ENCODE assay signal across 14 cellular contexts in genomic region chr7:69775231-69775771, GRCh38.
DNase-seq lines count a peak whose midpoint lies in the region; ATAC-seq and TF ChIP-seq lines count a peak whose summit lies in the region.
"Had no signal": no experiment of that assay in that cellular context is flagged by ENCODE, and none has a peak within 500 bp of the region (broad histone marks: within the 10 kb centered on the region; RNA-seq: fewer than 3 reads in every experiment).

No MANE protein-coding gene starts in this region.

- H3K27ac Mint-ChIP-seq in mesothelial cell of epicardium: peak overlapping the region; percentile 11
- H3K27ac Mint-ChIP-seq: activated CD4-positive, alpha-beta T cell treated with anti-CD3 and anti-CD28 coated beads for 36 hours had no signal

- H4K20me1 ChIP-seq in fibroblast of lung (ENCODE audit: control insufficient read depth, extremely low read depth, insufficient read depth, low read length) (no peaks in the 10 kb centered on the region), Karpas-422 (ENCODE audit: insufficient read depth, low read depth, low read length) (peaks cover 33% of the 10 kb centered on the region)

- H3K27ac ChIP-seq in fibroblast of lung (ENCODE audit: insufficient read depth, low read length) (no peak overlapping the region), Karpas-422 (ENCODE audit: low read length) (no peak overlapping the region), esophagus squamous epithelium (peak overlapping the region in 1 of 4 donors; percentile 35)
- H3K27ac ChIP-seq: neutrophil had no signal

- no peaks in the 10 kb centered on the region for H3K36me3 Mint-ChIP-seq in mesothelial cell of epicardium

- H3K9me3 ChIP-seq in BE2C: no peaks in the 10 kb centered on the region
- no peaks in the 10 kb centered on the region for H3K9me3 ChIP-seq in fibroblast of lung (ENCODE audit: control insufficient read depth, insufficient read depth, low read depth, low read length)
- no peaks in the 10 kb centered on the region for H3K9me3 ChIP-seq in Karpas-422 (ENCODE audit: low read length)
- H3K9me3 ChIP-seq in esophagus squamous epithelium: no peaks in the 10 kb centered on the region
- H3K9me3 ChIP-seq: neutrophil had no signal

- H3K4me1 Mint-ChIP-seq in mesothelial cell of epicardium: peaks cover 58% of the 10 kb centered on the region
- H3K4me1 Mint-ChIP-seq: activated CD4-positive, alpha-beta T cell treated with anti-CD3 and anti-CD28 coated beads for 36 hours; central memory CD8-positive, alpha-beta T cell had no signal

- H2AFZ ChIP-seq in fibroblast of lung (ENCODE audit: low read length) (no peak overlapping the region), Karpas-422 (ENCODE audit: low read length) (no peak overlapping the region)

- H3K27me3 ChIP-seq in BE2C (no peaks in the 10 kb centered on the region), fibroblast of lung (ENCODE audit: control insufficient read depth, insufficient read depth, low read length) (no peaks in the 10 kb centered on the region), Karpas-422 (ENCODE audit: low read length) (no peaks in the 10 kb centered on the region), esophagus squamous epithelium (peaks cover 0 to 36% (median 0%) of the 10 kb centered on the region in 4 donors)
- H3K27me3 ChIP-seq: neutrophil had no signal

- no peaks in the 10 kb centered on the region for H3K9me2 ChIP-seq in Karpas-422 (replicated peaks; ENCODE audit: insufficient read depth, low read length)

- peaks cover 34% of the 10 kb centered on the region for H3K4me1 ChIP-seq in BE2C
- H3K4me1 ChIP-seq in fibroblast of lung (ENCODE audit: control insufficient read depth, extremely low read depth, insufficient read depth, low read length): no peaks in the 10 kb centered on the region
- H3K4me1 ChIP-seq in Karpas-422 (ENCODE audit: low read length): peaks cover 21% of the 10 kb centered on the region
- peaks cover 8 to 21% (median 12%) of the 10 kb centered on the region in 3 donors for H3K4me1 ChIP-seq in esophagus squamous epithelium

- H3K4me2 ChIP-seq in fibroblast of lung (ENCODE audit: extremely low read depth, insufficient read depth, low read length): no peak overlapping the region
- no peak overlapping the region for H3K4me2 ChIP-seq in Karpas-422 (ENCODE audit: low read depth, low read length, poor library complexity, severe bottlenecking)

- DNase-seq in BE2C (peak; percentile 68), NCI-H748 treated with DMSO at 0.1 percent for 48 hours (lab: John Stamatoyannopoulos, UW) (peak; percentile 67), fibroblast of lung (ENCODE audit: low read depth in 2 of 2) (peak; percentile 23 to 45), mesothelial cell of epicardium (ENCODE audit: low spot score in 2 of 2, unreplicated experiment in 2 of 2) (no peak), Karpas-422 (no peak), esophagus squamous epithelium (lab: John Stamatoyannopoulos, UW) (no peak)
- no peak for DNase-seq in stimulated activated CD4-positive, alpha-beta T cell treated with anti-CD3 and anti-CD28 coated beads, Interleukin-15, amount 100 ng/mL, for 24 hours
- DNase-seq: activated CD4-positive, alpha-beta T cell treated with anti-CD3 and anti-CD28 coated beads for 36 hours; activated gamma-delta T cell; NCI-H774 had no signal

- TF ChIP-seq CTCF in BE2C (IDR thresholded peaks at IDR 0.05; ENCODE audit: low read depth, low read length) (no peak), fibroblast of lung (conservative IDR thresholded peaks at IDR 0.05 in 1 of 2, IDR thresholded peaks at IDR 0.05 in 1 of 2; ENCODE audit: low read depth in 1 of 2, low read length in 2 of 2) (no peak), mesothelial cell of epicardium (IDR thresholded peaks at IDR 0.05; ENCODE audit: unreplicated experiment) (no peak), esophagus squamous epithelium (IDR thresholded peaks at IDR 0.05) (no peak)

- WGBS in esophagus squamous epithelium, 2 donors: 79 to 80% methylated on average over 5 to 6 of the region's 6 CpGs

- TF ChIP-seq POLR2A in esophagus squamous epithelium (IDR thresholded peaks at IDR 0.05): no peak

- no peak for ATAC-seq in GM21423 (IDR thresholded peaks at IDR 0.05; ENCODE audit: unreplicated experiment)
- ATAC-seq: activated CD4-positive, alpha-beta T cell treated with anti-CD3 and anti-CD28 coated beads for 36 hours; left lobe of liver had no signal

- H3K36me3 ChIP-seq in BE2C (no peaks in the 10 kb centered on the region), fibroblast of lung (ENCODE audit: control insufficient read depth, insufficient read depth, low read length) (no peaks in the 10 kb centered on the region), Karpas-422 (ENCODE audit: insufficient read depth, low read length) (no peaks in the 10 kb centered on the region), esophagus squamous epithelium (no peaks in the 10 kb centered on the region)
- H3K36me3 ChIP-seq: neutrophil had no signal

- no peaks in the 10 kb centered on the region for H3K9me3 Mint-ChIP-seq in mesothelial cell of epicardium
- H3K9me3 Mint-ChIP-seq: central memory CD8-positive, alpha-beta T cell had no signal

- H3K4me3 ChIP-seq in BE2C (ENCODE audit: low read depth, low read length): no peak overlapping the region
- no peak overlapping the region for H3K4me3 ChIP-seq in fibroblast of lung (replicated peaks in 1 of 4; ENCODE audit: control extremely low read depth in 1 of 4, insufficient read depth in 1 of 4, low read depth in 3 of 4, low read length in 4 of 4)
- H3K4me3 ChIP-seq in Karpas-422 (ENCODE audit: low read length): no peak overlapping the region
- H3K4me3 ChIP-seq in esophagus squamous epithelium: no peak overlapping the region

- no peak overlapping the region for H3K4me3 Mint-ChIP-seq in mesothelial cell of epicardium
- H3K4me3 Mint-ChIP-seq: activated CD4-positive, alpha-beta T cell treated with anti-CD3 and anti-CD28 coated beads for 36 hours; central memory CD8-positive, alpha-beta T cell had no signal

- H3K79me2 ChIP-seq in fibroblast of lung (ENCODE audit: control insufficient read depth, insufficient read depth, low read length): no peaks in the 10 kb centered on the region
- no peaks in the 10 kb centered on the region for H3K79me2 ChIP-seq in Karpas-422 (ENCODE audit: low read length)

- intact Hi-C loops in esophagus squamous epithelium (cut with DNase I): no loop called here

- H3K9ac ChIP-seq in fibroblast of lung (ENCODE audit: insufficient read depth, low read length) (no peak overlapping the region), Karpas-422 (ENCODE audit: low read length) (no peak overlapping the region)

- no peaks in the 10 kb centered on the region for H3K27me3 Mint-ChIP-seq in mesothelial cell of epicardium (ENCODE audit: low read depth)
- H3K27me3 Mint-ChIP-seq: activated CD4-positive, alpha-beta T cell treated with anti-CD3 and anti-CD28 coated beads for 36 hours; central memory CD8-positive, alpha-beta T cell had no signal

Comparison
In these comparisons a context has a peak if more than half of its experiments do, and no peak if none do; other contexts are left out.
1. DNase-seq: peak in BE2C (single experiment), NCI-H748 treated with DMSO at 0.1 percent for 48 hours (single experiment) and fibroblast of lung (2 of 2); none in mesothelial cell of epicardium (0 of 2), Karpas-422 (single experiment), esophagus squamous epithelium (single experiment) and stimulated activated CD4-positive, alpha-beta T cell treated with anti-CD3 and anti-CD28 coated beads, Interleukin-15, amount 100 ng/mL, for 24 hours (single experiment).